In genomic region chr6:39226606-39227300, GRCh38 we compare ENCODE assay signal across 2 cellular contexts.
TF ChIP-seq lines count a peak whose summit lies in the region.

No MANE protein-coding gene starts in this region.

TF ChIP-seq in A549, 52 proteins besides CTCF, POLR2A, EP300 and RAD21 (continued from another document):
- no peak for TF ChIP-seq CBX8 (IDR thresholded peaks at IDR 0.05)
- no peak for TF ChIP-seq HOXA7 (CRISPR knock-in tag; IDR thresholded peaks at IDR 0.05)
- no peak for TF ChIP-seq FOSB (CRISPR knock-in tag; IDR thresholded peaks at IDR 0.05)
- no peak for TF ChIP-seq ZSCAN20 (CRISPR knock-in tag; IDR thresholded peaks at IDR 0.05)
- no peak for TF ChIP-seq HOXB13 (CRISPR knock-in tag; IDR thresholded peaks at IDR 0.05; ENCODE audit: low read depth)
- no peak for TF ChIP-seq HEYL (CRISPR knock-in tag; IDR thresholded peaks at IDR 0.05)
- no peak for TF ChIP-seq CBX2 (IDR thresholded peaks at IDR 0.05; ENCODE audit: borderline replicate concordance, low read depth)
- no peak for TF ChIP-seq KDM5A (IDR thresholded peaks at IDR 0.05)
- no peak for TF ChIP-seq ZC3H11A (IDR thresholded peaks at IDR 0.05)
- no peak for TF ChIP-seq RARB (CRISPR knock-in tag; IDR thresholded peaks at IDR 0.05)

TF ChIP-seq in K562, 482 proteins besides CTCF, POLR2A, EP300 and RAD21:
- 0 out of 4 replicates have a peak, but pooled peaks of 1 of the 2 experiments have one; percentile 37 for TF ChIP-seq SIN3A (IDR thresholded peaks at IDR 0.05; ENCODE audit: borderline replicate concordance in 2 of 2, control insufficient read depth in 1 of 2, low read depth in 2 of 2, low read length in 2 of 2)
- TF ChIP-seq ZNF197 (CRISPR knock-in tag; IDR thresholded peaks at IDR 0.05; ENCODE audit: low read depth): no peak
- TF ChIP-seq SMARCA5 (IDR thresholded peaks at IDR 0.05): no peak
- TF ChIP-seq NFIC (IDR thresholded peaks at IDR 0.05): peak; percentile 27; the same call in 1 of the 2 replicates
- peak; percentile 33; the same call in 1 of the 2 replicates for TF ChIP-seq VEZF1 (CRISPR knock-in tag; IDR thresholded peaks at IDR 0.05)
- TF ChIP-seq CHD1 (IDR thresholded peaks at IDR 0.05; ENCODE audit: low read length): peak; percentile 74
- no peak for TF ChIP-seq ZNF507 (tag; conservative IDR thresholded peaks at IDR 0.05)
- TF ChIP-seq TCF3 (CRISPR knock-in tag; IDR thresholded peaks at IDR 0.05): no peak
